14 cellular contexts compared by ENCODE assay signal in genomic region chr22:48858121-48858520, GRCh38.
A peak's percentile ranks its signal among the peaks of the same experiment; 100 is the strongest.
DNase-seq lines count a peak whose midpoint lies in the region; ATAC-seq and TF ChIP-seq lines count a peak whose summit lies in the region.
"Had no signal": no experiment of that assay in that cellular context is flagged by ENCODE, and none has a peak within 500 bp of the region (broad histone marks: within the 10 kb centered on the region; RNA-seq: fewer than 3 reads in every experiment).

No MANE protein-coding gene starts in this region.

- H3K4me3 Mint-ChIP-seq in activated naive CD4-positive, alpha-beta T cell treated with anti-CD3 and anti-CD28 coated beads, Interleukin-2, amount 50 U/mL, for 24 hours, result no peak overlapping the region
- H3K4me3 Mint-ChIP-seq in activated naive CD4-positive, alpha-beta T cell treated with anti-CD3 and anti-CD28 coated beads for 36 hours, result no peak overlapping the region
- no peak overlapping the region for H3K4me3 Mint-ChIP-seq in osteocyte (ENCODE audit: unreplicated experiment)
- H3K4me3 Mint-ChIP-seq: CD4-positive, CD25-positive, alpha-beta regulatory T cell had no signal

- H3K9me3 Mint-ChIP-seq in activated naive CD4-positive, alpha-beta T cell treated with anti-CD3 and anti-CD28 coated beads, Interleukin-2, amount 50 U/mL, for 24 hours, result no peaks in the 10 kb centered on the region
- no peaks in the 10 kb centered on the region for H3K9me3 Mint-ChIP-seq in activated naive CD4-positive, alpha-beta T cell treated with anti-CD3 and anti-CD28 coated beads for 36 hours
- peaks cover 12% of the 10 kb centered on the region for H3K9me3 Mint-ChIP-seq in osteocyte (ENCODE audit: unreplicated experiment)

- no peak overlapping the region for H3K27ac ChIP-seq in upper lobe of right lung
- no peak overlapping the region for H3K27ac ChIP-seq in brain microvascular endothelial cell
- H3K27ac ChIP-seq: BLaER1 treated with 17β-estradiol and CSF1 and Interleukin-3, amounts not matched to agents 10 nM and 100 nM had no signal

- H3K36me3 Mint-ChIP-seq in activated naive CD4-positive, alpha-beta T cell treated with anti-CD3 and anti-CD28 coated beads, Interleukin-2, amount 50 U/mL, for 24 hours, result no peaks in the 10 kb centered on the region
- no peaks in the 10 kb centered on the region for H3K36me3 Mint-ChIP-seq in activated naive CD4-positive, alpha-beta T cell treated with anti-CD3 and anti-CD28 coated beads for 36 hours (ENCODE audit: low read depth)
- no peaks in the 10 kb centered on the region for H3K36me3 Mint-ChIP-seq in osteocyte (ENCODE audit: unreplicated experiment)
- H3K36me3 Mint-ChIP-seq: CD4-positive, CD25-positive, alpha-beta regulatory T cell had no signal

- H3K4me3 ChIP-seq in upper lobe of right lung (no peak overlapping the region), brain microvascular endothelial cell (ENCODE audit: low read depth, low read length) (no peak overlapping the region)
- H3K4me3 ChIP-seq: BLaER1 treated with 17β-estradiol and CSF1 and Interleukin-3, amounts not matched to agents 10 nM and 100 nM had no signal

- no peaks in the 10 kb centered on the region for H3K4me1 ChIP-seq in upper lobe of right lung

- H3K27me3 ChIP-seq in upper lobe of right lung (no peaks in the 10 kb centered on the region), brain microvascular endothelial cell (replicated peaks) (no peaks in the 10 kb centered on the region)

- CTCF ChIA-PET in activated naive CD4-positive, alpha-beta T cell treated with anti-CD3 and anti-CD28 coated beads for 36 hours (lab: Charles Lee), result interaction anchor here (0.7 kb wide), 1 partner anchor 153 kb away, joined by 4 read pairs; no protein-coding TSS in a partner anchor

- intact Hi-C loops in activated naive CD4-positive, alpha-beta T cell treated with anti-CD3 and anti-CD28 coated beads for 36 hours (cut with micrococcal nuclease), result no loop called here
- intact Hi-C loops in upper lobe of right lung (cut with DNase I), result no loop called here

- ATAC-seq in upper lobe of right lung, result no peak
- no peak for ATAC-seq in HG03097 (IDR thresholded peaks at IDR 0.05; ENCODE audit: low FRiP score, unreplicated experiment)
- ATAC-seq in GM18873 (IDR thresholded peaks at IDR 0.05; ENCODE audit: low FRiP score, unreplicated experiment), result no peak
- ATAC-seq: HCT116 had no signal

- TF ChIP-seq CTCF in osteocyte (IDR thresholded peaks at IDR 0.05), result no peak
- no peak for TF ChIP-seq CTCF in upper lobe of right lung (IDR thresholded peaks at IDR 0.05)
- TF ChIP-seq CTCF in brain microvascular endothelial cell (IDR thresholded peaks at IDR 0.05; ENCODE audit: low read depth, low read length, missing control alignments), result no peak

- H3K36me3 ChIP-seq in upper lobe of right lung, result no peaks in the 10 kb centered on the region
- no peaks in the 10 kb centered on the region for H3K36me3 ChIP-seq in brain microvascular endothelial cell (replicated peaks)
- H3K36me3 ChIP-seq: BLaER1 treated with 17β-estradiol and CSF1 and Interleukin-3, amounts not matched to agents 10 nM and 100 nM had no signal

- no peaks in the 10 kb centered on the region for H3K9me3 ChIP-seq in upper lobe of right lung
- H3K9me3 ChIP-seq: BLaER1 treated with 17β-estradiol and CSF1 and Interleukin-3, amounts not matched to agents 10 nM and 100 nM had no signal

- in situ Hi-C loops in brain microvascular endothelial cell (cut with HindIII; ENCODE audit: low pct_ligation_motif_present, low sequenced_read_pairs), result no loop called here

- H3K27ac Mint-ChIP-seq in activated naive CD4-positive, alpha-beta T cell treated with anti-CD3 and anti-CD28 coated beads, Interleukin-2, amount 50 U/mL, for 24 hours, result peak overlapping the region; percentile 48
- no peak overlapping the region for H3K27ac Mint-ChIP-seq in activated naive CD4-positive, alpha-beta T cell treated with anti-CD3 and anti-CD28 coated beads for 36 hours
- H3K27ac Mint-ChIP-seq in osteocyte (ENCODE audit: unreplicated experiment), result no peak overlapping the region
- H3K27ac Mint-ChIP-seq: CD4-positive, CD25-positive, alpha-beta regulatory T cell had no signal

- H3K27me3 Mint-ChIP-seq in activated naive CD4-positive, alpha-beta T cell treated with anti-CD3 and anti-CD28 coated beads, Interleukin-2, amount 50 U/mL, for 24 hours, result peaks cover 4% of the 10 kb centered on the region
- peaks cover 10% of the 10 kb centered on the region for H3K27me3 Mint-ChIP-seq in activated naive CD4-positive, alpha-beta T cell treated with anti-CD3 and anti-CD28 coated beads for 36 hours (ENCODE audit: low read depth)
- H3K27me3 Mint-ChIP-seq in osteocyte (ENCODE audit: unreplicated experiment), result no peaks in the 10 kb centered on the region
- H3K27me3 Mint-ChIP-seq: CD4-positive, CD25-positive, alpha-beta regulatory T cell had no signal

- no peak for DNase-seq in activated naive CD4-positive, alpha-beta T cell treated with anti-CD3 and anti-CD28 coated beads for 36 hours
- peak; percentile 29 for DNase-seq in islet precursor cell
- peak; percentile 78 for DNase-seq in osteocyte (ENCODE audit: extremely low spot score, unreplicated experiment)
- DNase-seq in upper lobe of right lung, result peak; percentile 34
- no peak for DNase-seq in brain microvascular endothelial cell
- DNase-seq: ACHN; CD4-positive, CD25-positive, alpha-beta regulatory T cell; DMS53; GF-D8 had no signal

- no peaks in the 10 kb centered on the region for H3K4me1 Mint-ChIP-seq in activated naive CD4-positive, alpha-beta T cell treated with anti-CD3 and anti-CD28 coated beads, Interleukin-2, amount 50 U/mL, for 24 hours
- H3K4me1 Mint-ChIP-seq in activated naive CD4-positive, alpha-beta T cell treated with anti-CD3 and anti-CD28 coated beads for 36 hours (ENCODE audit: low read depth), result no peaks in the 10 kb centered on the region
- H3K4me1 Mint-ChIP-seq in osteocyte (ENCODE audit: unreplicated experiment), result no peaks in the 10 kb centered on the region
- H3K4me1 Mint-ChIP-seq: CD4-positive, CD25-positive, alpha-beta regulatory T cell had no signal

Comparison
In these comparisons a context has a peak if more than half of its experiments do, and no peak if none do; other contexts are left out.
1. DNase-seq: peak in islet precursor cell (single experiment), osteocyte (single experiment) and upper lobe of right lung (single experiment); none in activated naive CD4-positive, alpha-beta T cell treated with anti-CD3 and anti-CD28 coated beads for 36 hours (single experiment) and brain microvascular endothelial cell (single experiment).